Comparison of ENCODE assay signal across 8 cellular contexts in the genomic region with DNA sequence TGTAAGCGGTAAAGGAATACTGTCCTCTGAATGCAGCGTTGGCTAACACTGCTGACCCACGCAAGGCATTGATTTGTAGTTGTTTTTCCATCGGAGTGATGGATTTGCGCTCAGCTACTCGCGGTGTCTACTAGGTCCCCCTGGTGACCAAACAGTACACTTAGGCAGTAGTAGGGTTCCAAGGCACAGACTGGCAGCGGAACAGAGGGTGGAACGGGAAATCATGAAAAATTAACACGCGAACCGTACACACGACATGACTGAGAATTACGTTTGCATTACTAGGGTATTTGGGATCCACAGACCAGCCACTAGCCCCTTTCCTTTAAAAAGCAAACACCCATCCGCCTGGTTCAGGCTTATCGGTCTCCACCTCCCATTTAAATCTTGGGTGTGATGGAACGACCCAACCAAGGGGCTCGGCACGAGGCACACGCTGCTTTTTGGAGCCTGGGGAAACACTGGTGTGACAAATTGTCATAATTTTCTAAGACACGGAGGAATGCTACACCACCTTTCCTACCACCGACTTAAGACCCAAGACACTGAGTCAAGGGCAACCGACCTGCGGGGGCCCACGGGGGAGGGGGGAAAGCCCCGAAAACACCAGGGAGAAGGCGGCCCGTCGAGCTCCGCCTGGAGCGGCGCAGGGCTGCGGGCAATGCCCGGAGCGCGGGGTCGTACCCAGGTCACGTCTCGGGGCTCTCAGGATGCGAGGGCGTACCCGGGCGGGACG. TPM values are rescaled to one million over a fixed set of nuclear protein-coding genes. Genes with fewer than 3 reads are reported as not detected.
DNase-seq lines count a peak whose midpoint lies in the region; ATAC-seq and TF ChIP-seq lines count a peak whose summit lies in the region.

No MANE protein-coding gene starts in this region.

- H3K27ac ChIP-seq in IMR-90 (ENCODE audit: insufficient read depth, low read length) (peak overlapping the region; percentile 56), Peyer's patch (peak overlapping the region; percentile 94 to 97 (median 97)), substantia nigra (ENCODE audit: low read depth, low read length, poor library complexity, severe bottlenecking) (peak overlapping the region; percentile 87)

- peak overlapping the region; percentile 59; the same call in 1 of the 2 replicates for H3K56ac ChIP-seq in IMR-90 (ENCODE audit: extremely low read depth, insufficient read depth, low read length)

- peak overlapping the region; percentile 35 for H2BK120ac ChIP-seq in IMR-90 (ENCODE audit: low read depth, low read length)

- peak overlapping the region; percentile 10; the same call in 1 of the 2 replicates for H2AK5ac ChIP-seq in IMR-90 (ENCODE audit: low read depth, low read length)

- peak overlapping the region; percentile 87 for H3K4me2 ChIP-seq in IMR-90 (ENCODE audit: low read depth, low read length)

- H3K36me3 ChIP-seq in IMR-90 (ENCODE audit: control insufficient read depth, insufficient read depth, low read length) (no peaks in the 10 kb centered on the region), Peyer's patch (no peaks in the 10 kb centered on the region)

- peak overlapping the region; percentile 88 for H2AFZ ChIP-seq in IMR-90 (replicated peaks; ENCODE audit: low read length, poor library complexity)

- no peaks in the 10 kb centered on the region; the same call in 1 of the 2 replicates for H3K27me3 ChIP-seq in IMR-90 (ENCODE audit: control insufficient read depth, insufficient read depth, low read length)
- H3K27me3 ChIP-seq in Peyer's patch: no peaks in the 10 kb centered on the region

- H3K4me1 ChIP-seq in IMR-90 (ENCODE audit: control insufficient read depth, insufficient read depth, low read length) (no peaks in the 10 kb centered on the region; the same call in 1 of the 2 replicates), Peyer's patch (peaks cover 0 to 27% (median 0%) of the 10 kb centered on the region in 4 donors)

- H3K4me3 Mint-ChIP-seq in neural crest cell: peak overlapping the region; percentile 91

- dilution Hi-C loops in IMR-90 (cut with HindIII; ENCODE audit: low sequenced_read_pairs, unreplicated experiment): no loop called here

- TF ChIP-seq RAD21 in IMR-90 (IDR thresholded peaks at IDR 0.05; ENCODE audit: low read length): peak; percentile 76

- H3K9ac ChIP-seq in IMR-90 (ENCODE audit: low read depth, low read length): peak overlapping the region; percentile 64

- H4K91ac ChIP-seq in IMR-90 (ENCODE audit: insufficient read depth, low read depth, low read length): peak overlapping the region; percentile 25; the same call in 1 of the 2 replicates

- H3K27me3 Mint-ChIP-seq in neural crest cell (ENCODE audit: low read depth): peaks cover 21% of the 10 kb centered on the region

- in situ Hi-C loops in IMR-90 (cut with MboI; ENCODE audit: low sequenced_read_pairs): no loop called here

- H3K9me1 ChIP-seq in IMR-90 (ENCODE audit: insufficient read depth, low read length): 0 out of 2 replicates have a peak, but pooled peaks cover 5% of the 10 kb centered on the region

- H3K14ac ChIP-seq in IMR-90 (replicated peaks; ENCODE audit: low read depth, low read length): peak overlapping the region; percentile 44

- H2BK15ac ChIP-seq in IMR-90 (ENCODE audit: low read depth, low read length): peak overlapping the region; percentile 48; the same call in 1 of the 3 replicates

- POLR2A ChIA-PET in IMR-90 (lab: Charles Lee; ENCODE audit: unreplicated experiment): interaction anchor here (0.5 to 0.7 kb wide), 2 partner anchors 83 to 486 kb away, joined by 3 read pairs; no protein-coding TSS in a partner anchor

- peak; percentile 75 for TF ChIP-seq CTCF in IMR-90 (conservative IDR thresholded peaks at IDR 0.05; ENCODE audit: low read depth, low read length)
- TF ChIP-seq CTCF in Peyer's patch (IDR thresholded peaks at IDR 0.05): peak in 5 of 6 experiments; percentile 62 to 79 (median 67)
- TF ChIP-seq CTCF in foreskin fibroblast (IDR thresholded peaks at IDR 0.05; ENCODE audit: low read depth, low read length): peak; percentile 75
- peak; percentile 70 for TF ChIP-seq CTCF in neural crest cell (conservative IDR thresholded peaks at IDR 0.05)

- H3K18ac ChIP-seq in IMR-90 (ENCODE audit: low read depth, low read length): peak overlapping the region; percentile 13

- H3K9me3 ChIP-seq in IMR-90 (ENCODE audit: control insufficient read depth, insufficient read depth, low read length) (no peaks in the 10 kb centered on the region), Peyer's patch (no peaks in the 10 kb centered on the region)

- H3K27ac Mint-ChIP-seq in neural crest cell (ENCODE audit: unreplicated experiment): peak overlapping the region; percentile 54

- no peaks in the 10 kb centered on the region for H3K9me3 Mint-ChIP-seq in neural crest cell

- WGBS in IMR-90 (ENCODE audit: extremely low coverage in 2 of 2, insufficient read length in 1 of 2), 2 experiments: 1% methylated on average over 13 of the region's 44 CpGs; no CpG with 5 or more reads in 1 of the 2 experiments

- H4K20me1 ChIP-seq in IMR-90 (ENCODE audit: insufficient read depth, low read length): peaks cover 3% of the 10 kb centered on the region; the same call in 1 of the 2 replicates

- peak overlapping the region; percentile 93 for H2AK9ac ChIP-seq in IMR-90 (replicated peaks; ENCODE audit: low read depth, low read length, poor library complexity)

- peak overlapping the region; percentile 97 for H3K4me3 ChIP-seq in IMR-90 (ENCODE audit: insufficient read depth, low read depth, low read length)
- peak overlapping the region; percentile 60 to 97 (median 63) for H3K4me3 ChIP-seq in Peyer's patch
- peak overlapping the region; percentile 81 to 94 for H3K4me3 ChIP-seq in foreskin fibroblast (ENCODE audit: low read depth in 1 of 2, low read length in 2 of 2)

- intact Hi-C loops in IMR-90 (cut with micrococcal nuclease): loop anchor here (1.0 kb wide), 3 partner anchors 10 to 101 kb away; no protein-coding TSS in a partner anchor

- peaks cover 7% of the 10 kb centered on the region for H3K4me1 Mint-ChIP-seq in neural crest cell

- no peaks in the 10 kb centered on the region for H3K36me3 Mint-ChIP-seq in neural crest cell (ENCODE audit: low read depth)

- H4K8ac ChIP-seq in IMR-90 (ENCODE audit: low read depth in 2 of 2, low read length in 2 of 2): peak overlapping the region; percentile 6 to 64; a peak in 2 of 4 replicates

- peak; percentile 93 for DNase-seq in DMS53 treated with DMSO at 0.1 percent for 48 hours (lab: John Stamatoyannopoulos, UW; ENCODE audit: unreplicated experiment)
- DNase-seq in IMR-90: peak; percentile 82
- DNase-seq in Peyer's patch: peak; percentile 60 to 86 (median 65)
- peak; percentile 55 for DNase-seq in activated gamma-delta T cell treated with Interleukin-2 at 50 U/mL for 16 hours
- DNase-seq in foreskin fibroblast: peak; percentile 89 to 95
- DNase-seq in neural crest cell (ENCODE audit: low read depth, low spot score): peak; percentile 33
- peak in 44 of 49 donors; percentile 25 to 84 (median 66) for DNase-seq in substantia nigra (lab: John Stamatoyannopoulos, UW)

- H2BK20ac ChIP-seq in IMR-90 (ENCODE audit: low read depth, low read length): no peak overlapping the region; the same call in 1 of the 2 replicates

- TSS peak; percentile 9 for BruUV-seq in IMR-90 (replicated peaks; lab: Mats Ljungman, UMichigan)

- H2BK5ac ChIP-seq in IMR-90 (ENCODE audit: low read depth, low read length, poor library complexity, severe bottlenecking): peak overlapping the region; percentile 60

- H4K5ac ChIP-seq in IMR-90 (ENCODE audit: low read depth, low read length): no peak overlapping the region

- peak overlapping the region; percentile 57 for H3K23ac ChIP-seq in IMR-90 (ENCODE audit: low read depth, low read length)

- peaks cover 9 to 31% of the 10 kb centered on the region in 2 experiments; a peak in 2 of 4 replicates for H3K79me1 ChIP-seq in IMR-90 (ENCODE audit: low read depth in 1 of 2, low read length in 2 of 2)

- H3K4ac ChIP-seq in IMR-90 (ENCODE audit: low read depth, low read length): peak overlapping the region; percentile 42

- ATAC-seq in GM21529 (IDR thresholded peaks at IDR 0.05; ENCODE audit: unreplicated experiment) (peak; percentile 37), IMR-90 (ENCODE audit: low read depth) (peak; percentile 53)

- TF ChIP-seq POLR2A in IMR-90 (IDR thresholded peaks at IDR 0.05; ENCODE audit: low read depth, low read length): no peak
- TF ChIP-seq POLR2A in Peyer's patch (IDR thresholded peaks at IDR 0.05): peak; percentile 12 to 30

- CTCF ChIA-PET in IMR-90 (lab: Yijun Ruan, JAX): interaction anchor here (0.5 to 3.9 kb wide), 13 partner anchors 10 to 253 kb away, joined by 3 to 24 read pairs (median 4); no protein-coding TSS in a partner anchor

TF ChIP-seq in IMR-90, 13 proteins besides CTCF, POLR2A, EP300 and RAD21:
- no peak for TF ChIP-seq MAZ (IDR thresholded peaks at IDR 0.05; ENCODE audit: borderline replicate concordance, low read depth, low read length)
- no peak for TF ChIP-seq CEBPB (IDR thresholded peaks at IDR 0.05; ENCODE audit: low read depth, low read length)
- TF ChIP-seq CHD1 (IDR thresholded peaks at IDR 0.05; ENCODE audit: low read depth, low read length): no peak
- 0 out of 2 replicates have a peak, but pooled peaks have one; percentile 12 for TF ChIP-seq MXI1 (IDR thresholded peaks at IDR 0.05; ENCODE audit: borderline replicate concordance, low read depth, low read length)
- peak; percentile 82 for TF ChIP-seq SMC3 (IDR thresholded peaks at IDR 0.05; ENCODE audit: low read depth, low read length)

RNA-seq across cellular contexts. Expression of gene DIPK1A, which starts 0.7 kb away (rescaled TPM):
- total RNA-seq in IMR-90 (2012; rRNA removed): 4.7 and 7.5 TPM in 2 replicates
- polyA plus RNA-seq in IMR-90 (2012; rRNA removed): 4.5 and 5.7 TPM in 2 replicates
- 1.0 and 1.4 TPM in 2 replicates for polyA plus RNA-seq in IMR-90 (2012; cell fraction: cytosol; rRNA removed)
- 0.16 and 2.9 TPM in 2 replicates for polyA plus RNA-seq in IMR-90 (2012; cell fraction: nucleus; rRNA removed; ENCODE audit: low replicate concordance)
- 10 to 100 TPM in 1 of 4 donors, 1 to 10 TPM in 3; 5.1 to 12.4 (median 7.8) TPM for total RNA-seq in Peyer's patch
- 2.0 and 2.3 TPM in 2 replicates for total RNA-seq in neural crest cell

Comparison
In these comparisons a context has a peak if more than half of its experiments do, and no peak if none do; other contexts are left out.
1. Peak in every context shown above with its lines: DNase-seq, ATAC-seq, H3K4me3 ChIP-seq and H3K27ac ChIP-seq.
2. DNase-seq: peak in every context shown above with its lines; median percentile 93 in DMS53 treated with DMSO at 0.1 percent for 48 hours; 92 in foreskin fibroblast; 82 in IMR-90; 66 in substantia nigra; 65 in Peyer's patch; 55 in activated gamma-delta T cell treated with Interleukin-2 at 50 U/mL for 16 hours; 33 in neural crest cell.